In the genomic region with DNA sequence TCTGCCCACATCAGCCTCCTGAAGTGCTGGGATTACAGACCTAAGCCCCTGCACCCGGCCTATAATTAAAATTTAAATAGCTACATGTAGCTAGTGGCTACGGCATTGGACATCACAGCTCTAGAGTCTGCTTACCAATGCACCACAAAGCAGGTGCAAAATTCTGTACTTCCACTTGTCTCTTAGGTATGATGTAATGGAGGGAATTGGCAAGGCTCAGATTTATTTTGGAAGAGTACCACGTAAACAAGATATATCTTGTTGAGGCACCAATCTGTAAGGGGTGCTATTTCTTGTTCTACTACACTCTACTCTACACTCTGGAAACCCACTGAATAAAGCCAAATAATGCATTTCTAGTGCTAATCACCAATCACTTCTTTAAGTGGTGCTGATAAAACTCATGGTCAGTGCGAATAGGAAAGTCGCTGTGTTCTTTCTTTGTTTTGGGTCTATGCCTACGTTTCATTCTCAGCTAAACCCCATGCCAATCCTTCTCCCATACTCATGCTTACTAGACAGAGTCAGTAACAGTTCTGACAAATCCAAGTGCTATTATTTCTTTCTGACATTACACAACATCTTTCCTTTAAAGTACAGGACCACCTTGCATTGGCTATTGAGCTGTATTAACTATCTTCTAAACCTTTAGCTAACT, we compare ENCODE assay signal across 23 cellular contexts.
DNase-seq lines count a peak whose midpoint lies in the region; ATAC-seq and TF ChIP-seq lines count a peak whose summit lies in the region.
"Had no signal": no experiment of that assay in that cellular context is flagged by ENCODE, and none has a peak within 500 bp of the region (broad histone marks: within the 10 kb centered on the region; RNA-seq: fewer than 3 reads in every experiment).

No MANE protein-coding gene starts in this region.

- TF ChIP-seq POLR2A in prostate gland (IDR thresholded peaks at IDR 0.05): no peak

- H3K9me3 ChIP-seq in prostate gland: no peaks in the 10 kb centered on the region
- H3K9me3 ChIP-seq: A549, HAP-1 had no signal

- intact Hi-C loops in prostate gland (cut with DNase I): no loop called here

- H3K36me3 ChIP-seq in prostate gland: no peaks in the 10 kb centered on the region
- H3K36me3 ChIP-seq: HAP-1 had no signal

- H3K27me3 ChIP-seq in prostate gland (replicated peaks; ENCODE audit: insufficient read depth): no peaks in the 10 kb centered on the region

- no peaks in the 10 kb centered on the region for H3K4me1 ChIP-seq in prostate gland (replicated peaks)
- H3K4me1 ChIP-seq: A549, HAP-1 had no signal

- no peak overlapping the region for H3K4me3 ChIP-seq in prostate gland
- H3K4me3 ChIP-seq: A549, HAP-1 had no signal

- DNase-seq in NCI-H345 (lab: John Stamatoyannopoulos, UW) (peak; percentile 0), NCI-H345 treated with DMSO at 0.1 percent for 48 hours (lab: John Stamatoyannopoulos, UW; ENCODE audit: unreplicated experiment) (no peak), NCI-H2029 (lab: John Stamatoyannopoulos, UW) (peak; percentile 62), left lobe of liver (ENCODE audit: low spot score) (no peak), prostate gland (ENCODE audit: low spot score) (peak; percentile 8)
- DNase-seq: C1 segment of cervical spinal cord, COR-L47, GOT3, HFFc6, Karpas-422, MV-4-11, NCI-H2081 treated with DMSO at 0.1 percent for 48 hours, NCI-H2171 treated with DMSO at 0.1 percent for 48 hours, NCI-H526 treated with DMSO at 0.1 percent for 48 hours, SHP77 treated with DMSO at 0.1 percent for 48 hours, T-helper 1 cell had no signal

- TF ChIP-seq CTCF in prostate gland (IDR thresholded peaks at IDR 0.05): no peak

- peak overlapping the region; percentile 41 to 48 for H3K27ac ChIP-seq in prostate gland
- H3K27ac ChIP-seq: A549, HL-60 had no signal

- ATAC-seq in left lobe of liver: peak; percentile 88
- ATAC-seq in GM18517 (IDR thresholded peaks at IDR 0.05; ENCODE audit: unreplicated experiment): no peak
- ATAC-seq in HG03442 (IDR thresholded peaks at IDR 0.05; ENCODE audit: unreplicated experiment): no peak
- ATAC-seq in GM19328 (IDR thresholded peaks at IDR 0.05; ENCODE audit: unreplicated experiment): no peak
- ATAC-seq: A549, Panc1 had no signal

- 32% methylated on average over 6 of the region's 6 CpGs for WGBS in prostate gland

Comparison
In these comparisons a context has a peak if more than half of its experiments do, and no peak if none do; other contexts are left out.
1. DNase-seq: peak in NCI-H345 (single experiment), NCI-H2029 (single experiment) and prostate gland (single experiment); none in NCI-H345 treated with DMSO at 0.1 percent for 48 hours (single experiment) and left lobe of liver (single experiment).